16 cellular contexts compared by ENCODE assay signal in the genomic region with DNA sequence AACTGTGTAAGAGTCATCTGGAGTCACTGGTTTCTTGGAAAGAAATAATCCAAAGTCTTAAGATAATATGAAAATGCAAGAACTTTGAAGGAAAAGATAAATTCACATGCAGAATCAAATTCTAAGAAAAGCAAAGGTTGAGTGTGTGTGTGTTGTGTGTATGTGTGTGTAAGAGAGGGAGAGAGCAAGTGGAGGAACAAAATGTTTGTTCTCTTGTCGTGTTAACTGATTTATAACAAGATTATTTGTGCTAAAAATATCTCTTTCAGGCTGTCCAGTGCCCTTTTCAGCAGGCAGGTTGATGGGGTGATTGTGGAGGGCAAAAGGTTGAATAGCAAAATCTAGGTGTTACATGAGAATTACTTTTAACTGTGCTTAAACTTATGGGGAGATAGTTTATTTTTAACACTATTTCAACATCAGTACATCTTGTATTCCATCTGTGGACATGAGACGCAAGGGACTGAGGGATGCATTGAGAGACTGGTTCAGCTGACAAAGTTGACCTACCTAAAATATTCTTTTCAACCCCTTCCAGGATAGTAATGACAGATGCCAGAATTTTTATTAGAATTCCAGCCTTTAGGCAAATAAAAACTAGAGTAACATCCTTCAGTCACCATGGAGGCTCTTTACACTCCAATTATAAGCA.
"Had no signal": no experiment of that assay in that cellular context is flagged by ENCODE, and none has a peak within 500 bp of the region (broad histone marks: within the 10 kb centered on the region; RNA-seq: fewer than 3 reads in every experiment).

No MANE protein-coding gene starts in this region.

- H3K4me3 ChIP-seq: cardiac muscle cell, esophagus squamous epithelium, heart left ventricle, pancreas, prostate gland, stomach, upper lobe of left lung had no signal

- H3K36me3 ChIP-seq: cardiac muscle cell, esophagus squamous epithelium, heart left ventricle, pancreas, prostate gland, stomach, upper lobe of left lung had no signal

- H3K27me3 ChIP-seq: cardiac muscle cell, esophagus squamous epithelium, foreskin keratinocyte, heart left ventricle, pancreas, stomach, upper lobe of left lung had no signal

- H3K9me3 ChIP-seq: esophagus squamous epithelium, heart left ventricle, pancreas, prostate gland, stomach, upper lobe of left lung had no signal

- DNase-seq: effector memory CD8-positive, alpha-beta T cell; esophagus squamous epithelium; foreskin keratinocyte; heart left ventricle; kidney glomerular epithelial cell; naive B cell; occipital lobe; pancreas; small intestine; stimulated activated CD4-positive, alpha-beta T cell treated with anti-CD3 and anti-CD28 coated beads, Interleukin-12 subunit alpha, Interleukin-12 subunit beta, amount 100 ng/mL, for 4 hours; stimulated activated naive CD4-positive, alpha-beta T cell; stomach; upper lobe of left lung had no signal

- ATAC-seq: effector memory CD8-positive, alpha-beta T cell; foreskin keratinocyte; pancreas had no signal

- H3K4me1 ChIP-seq: foreskin keratinocyte, prostate gland had no signal

- H3K27ac ChIP-seq: cardiac muscle cell, epithelial cell of prostate, esophagus squamous epithelium, foreskin keratinocyte, pancreas had no signal
